In the genomic region with DNA sequence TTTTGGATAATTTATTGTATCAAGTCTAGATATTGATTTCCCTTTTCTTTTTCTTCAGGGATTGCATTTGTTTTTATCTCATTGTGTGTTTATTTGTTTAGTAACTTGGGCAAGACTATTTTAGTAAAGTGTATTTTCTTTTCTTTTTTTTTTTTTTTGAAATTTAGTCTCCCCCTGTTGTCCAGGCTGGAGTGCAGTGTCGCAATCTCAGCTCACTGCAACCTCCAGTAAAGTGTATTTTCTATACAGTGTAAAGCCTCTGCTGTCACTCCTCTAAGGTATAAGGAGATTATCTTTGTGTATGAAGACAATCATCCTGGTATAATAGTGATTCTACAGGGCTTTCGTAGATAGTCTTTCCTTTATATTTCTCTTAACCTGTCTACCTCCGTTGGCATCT, we compare ENCODE assay signal across 25 cellular contexts.
"Had no signal": no experiment of that assay in that cellular context is flagged by ENCODE, and none has a peak within 500 bp of the region (broad histone marks: within the 10 kb centered on the region; RNA-seq: fewer than 3 reads in every experiment).

No MANE protein-coding gene starts in this region.

- H3K27me3 Mint-ChIP-seq: activated naive CD8-positive, alpha-beta T cell; brain; naive thymus-derived CD4-positive, alpha-beta T cell; type B pancreatic cell had no signal

- H3K4me3 Mint-ChIP-seq: activated naive CD8-positive, alpha-beta T cell; brain; naive thymus-derived CD4-positive, alpha-beta T cell; type B pancreatic cell had no signal

- H3K9me3 Mint-ChIP-seq: type B pancreatic cell had no signal

- H3K4me1 ChIP-seq: adrenal gland, colonic mucosa, testis, uterus had no signal

- DNase-seq: activated CD4-positive, alpha-beta T cell treated with anti-CD3 and anti-CD28 coated beads for 48 hours; activated CD4-positive, alpha-beta T cell treated with anti-CD3 and anti-CD28 coated beads, Interleukin-2, amount 50 U/mL, for 48 hours; activated CD8-positive, alpha-beta memory T cell treated with anti-CD3 and anti-CD28 coated beads for 24 hours; activated effector memory CD4-positive, alpha-beta T cell treated with Interleukin-2 at 50 U/mL for 16 hours; activated naive CD4-positive, alpha-beta T cell treated with Interleukin-2 at 50 U/mL for 16 hours; adrenal gland; aorta; cerebellar nuclear complex; colonic mucosa; effector memory CD4-positive, alpha-beta T cell; left colon; midbrain; naive thymus-derived CD4-positive, alpha-beta T cell; posterior cingulate gyrus; right cardiac atrium; stimulated activated CD4-positive, alpha-beta T cell treated with anti-CD3 and anti-CD28 coated beads, Interleukin-4, amount 100 ng/mL, for 1 hour; stimulated activated naive CD8-positive, alpha-beta T cell treated with anti-CD3 and anti-CD28 coated beads, Interleukin-15, Interleukin-2, amounts not matched to agents 100 U/mL and 50 U/mL, for 24 hours; testis; uterus had no signal

- H3K36me3 ChIP-seq: adrenal gland, cardiac muscle cell, colonic mucosa, uterus had no signal

- FAIRE-seq: frontal cortex, keratinocyte had no signal

- H3K27me3 ChIP-seq: adrenal gland, cardiac muscle cell, colonic mucosa, testis, uterus had no signal

- ATAC-seq: left colon; naive thymus-derived CD4-positive, alpha-beta T cell; right cardiac atrium; stimulated activated naive CD8-positive, alpha-beta T cell treated with anti-CD3 and anti-CD28 coated beads, Interleukin-15, Interleukin-2, amounts not matched to agents 100 U/mL and 50 U/mL, for 24 hours had no signal

- H3K27ac Mint-ChIP-seq: activated naive CD8-positive, alpha-beta T cell; naive thymus-derived CD4-positive, alpha-beta T cell; type B pancreatic cell had no signal

- H3K36me3 Mint-ChIP-seq: activated naive CD8-positive, alpha-beta T cell; brain; naive thymus-derived CD4-positive, alpha-beta T cell; type B pancreatic cell had no signal

- H3K27ac ChIP-seq: adrenal gland, cardiac muscle cell, colonic mucosa, testis, uterus had no signal

- H3K4me3 ChIP-seq: adrenal gland, cardiac muscle cell, colonic mucosa, testis, uterus had no signal

- H3K4me1 Mint-ChIP-seq: brain; naive thymus-derived CD4-positive, alpha-beta T cell had no signal

- H3K9me3 ChIP-seq: colonic mucosa, testis, uterus had no signal
